In genomic region chr5:75055727-75056144, GRCh38 we compare ENCODE assay signal across 17 cellular contexts. TPM values are rescaled to one million over a fixed set of nuclear protein-coding genes. Genes with fewer than 3 reads are reported as not detected.
DNase-seq lines count a peak whose midpoint lies in the region; ATAC-seq, FAIRE-seq and TF ChIP-seq lines count a peak whose summit lies in the region.
"Had no signal": no experiment of that assay in that cellular context is flagged by ENCODE, and none has a peak within 500 bp of the region (broad histone marks: within the 10 kb centered on the region; RNA-seq: fewer than 3 reads in every experiment).

No MANE protein-coding gene starts in this region.

- TF ChIP-seq POLR2A in GM12892 (IDR thresholded peaks at IDR 0.05; ENCODE audit: low read depth, low read length) = no peak

- H3K27ac Mint-ChIP-seq in T-cell = peak overlapping the region; percentile 96
- no peak overlapping the region for H3K27ac Mint-ChIP-seq in MCF 10A (ENCODE audit: low read depth, unreplicated experiment)
- H3K27ac Mint-ChIP-seq: activated T-cell treated with anti-CD3 and anti-CD28 coated beads, Interleukin-2, amount 50 U/mL, for 24 hours had no signal

- CTCF ChIA-PET in T-cell (lab: Charles Lee) = no interaction called here
- CTCF ChIA-PET in MCF 10A (lab: Yijun Ruan, JAX) = interaction anchor here (0.5 to 2.5 kb wide), 5 partner anchors 17 to 210 kb away, joined by 3 to 7 read pairs (median 5); no protein-coding TSS in a partner anchor

- H2AFZ ChIP-seq in parathyroid adenoma = no peak overlapping the region

- peaks cover 67% of the 10 kb centered on the region for H3K4me1 ChIP-seq in parathyroid adenoma

- no TSS peak for BruUV-seq in MCF 10A (replicated peaks; lab: Mats Ljungman, UMichigan)

- H3K9me3 Mint-ChIP-seq in T-cell (no peaks in the 10 kb centered on the region), MCF 10A (ENCODE audit: unreplicated experiment) (no peaks in the 10 kb centered on the region)
- H3K9me3 Mint-ChIP-seq: activated T-cell treated with anti-CD3 and anti-CD28 coated beads, Interleukin-2, amount 50 U/mL, for 24 hours had no signal

- H3K4me3 Mint-ChIP-seq in T-cell (peak overlapping the region in 2 of 3 donors; percentile 32 to 87), MCF 10A (ENCODE audit: unreplicated experiment) (no peak overlapping the region)
- H3K4me3 Mint-ChIP-seq: activated T-cell treated with anti-CD3 and anti-CD28 coated beads, Interleukin-2, amount 50 U/mL, for 24 hours had no signal

- H3K27me3 Mint-ChIP-seq in T-cell (peaks cover 0 to 13% of the 10 kb centered on the region in 2 donors), MCF 10A (ENCODE audit: insufficient read depth, unreplicated experiment) (no peaks in the 10 kb centered on the region)

- POLR2A ChIA-PET in T-cell (lab: Charles Lee) (no interaction called here), MCF 10A (lab: Yijun Ruan, JAX) (interaction anchor here (1.1 kb wide), 1 partner anchor 9 kb away, joined by 3 read pairs; no protein-coding TSS in a partner anchor)

- DNase-seq in ELR (ENCODE audit: low read depth) = peak; percentile 14
- no peak for DNase-seq in T-cell
- peak; percentile 65 for DNase-seq in fibroblast of villous mesenchyme (ENCODE audit: low read depth)
- DNase-seq in hypothalamus (lab: John Stamatoyannopoulos, UW) = no peak
- DNase-seq in GM12892 (ENCODE audit: insufficient read length) = no peak
- DNase-seq in MG63 = no peak
- no peak for DNase-seq in MCF 10A (ENCODE audit: unreplicated experiment)
- DNase-seq: activated T-cell treated with anti-CD3 and anti-CD28 coated beads, Interleukin-2, amount 50 U/mL, for 24 hours; DMS79; NCI-H2171; thyroid gland had no signal

- ATAC-seq in T-cell (replicated peaks in 1 of 4) = no peak
- ATAC-seq: SK-N-SH treated with all-trans-retinoic acid at 6 μM for 48 hours had no signal

- H3K36me3 Mint-ChIP-seq in T-cell (no peaks in the 10 kb centered on the region), MCF 10A (ENCODE audit: insufficient read depth, unreplicated experiment) (peaks cover 6% of the 10 kb centered on the region)

- H3K4me1 Mint-ChIP-seq in T-cell = peaks cover 79 to 86% (median 85%) of the 10 kb centered on the region in 3 donors
- peaks cover 14% of the 10 kb centered on the region for H3K4me1 Mint-ChIP-seq in MCF 10A (ENCODE audit: insufficient read depth, unreplicated experiment)

- H3K36me3 ChIP-seq in parathyroid adenoma (ENCODE audit: control insufficient read depth, insufficient read depth, low read length) (no peaks in the 10 kb centered on the region), MG63 (no peaks in the 10 kb centered on the region)
- H3K36me3 ChIP-seq: thyroid gland had no signal

- TF ChIP-seq CTCF in fibroblast of villous mesenchyme (IDR thresholded peaks at IDR 0.05; ENCODE audit: insufficient read depth, low read depth, low read length) (no peak), parathyroid adenoma (IDR thresholded peaks at IDR 0.05) (no peak), MCF 10A (IDR thresholded peaks at IDR 0.05; ENCODE audit: unreplicated experiment) (no peak)

- H3K9me3 ChIP-seq in parathyroid adenoma (ENCODE audit: control insufficient read depth, low read length) (no peaks in the 10 kb centered on the region), MG63 (no peaks in the 10 kb centered on the region)
- H3K9me3 ChIP-seq: thyroid gland had no signal

- no peak overlapping the region for H3K9ac ChIP-seq in parathyroid adenoma

- no peak overlapping the region for H3K4me3 ChIP-seq in fibroblast of villous mesenchyme (ENCODE audit: low read depth, low read length)
- H3K4me3 ChIP-seq in parathyroid adenoma (ENCODE audit: low read depth, low read length) = no peak overlapping the region
- H3K4me3 ChIP-seq in MG63 = no peak overlapping the region
- H3K4me3 ChIP-seq: skin epidermis, thyroid gland had no signal

- no peak for FAIRE-seq in GM12892 (lab: Jason Lieb, UNC)
- FAIRE-seq: bronchial epithelial cell, GM18507 had no signal

- no peaks in the 10 kb centered on the region for H3K27me3 ChIP-seq in parathyroid adenoma (ENCODE audit: control insufficient read depth, insufficient read depth, low read length)
- no peaks in the 10 kb centered on the region; the same call in 1 of the 2 replicates for H3K27me3 ChIP-seq in MG63
- H3K27me3 ChIP-seq: thyroid gland had no signal

- peaks cover 9% of the 10 kb centered on the region for H3K79me2 ChIP-seq in parathyroid adenoma

- H3K27ac ChIP-seq in parathyroid adenoma = peak overlapping the region; percentile 98
- H3K27ac ChIP-seq: thyroid gland had no signal

- intact Hi-C loops in MCF 10A (cut with micrococcal nuclease) = loop anchor here (10.0 kb wide), 1 partner anchor 179 kb away; the partner anchor contains the start of gene ANKRD31

- no peak overlapping the region for H3K4me2 ChIP-seq in parathyroid adenoma (ENCODE audit: low read length)

RNA-seq across cellular contexts. Expression of gene GCNT4, which starts 3.4 kb away (rescaled TPM):
- total RNA-seq in T-cell = 10 to 100 TPM in 4 of 5 donors, 1 to 10 TPM in 1; 7.1 to 17.5 (median 11.5) TPM
- 10.6 and 46.2 TPM in 2 replicates for total RNA-seq in fibroblast of villous mesenchyme
- 0.11 TPM for polyA plus RNA-seq in GM12892 (2012; ENCODE audit: missing spikeins)
- total RNA-seq in MG63 (2014; rRNA removed; shearing (Covaris generic); ENCODE audit: low replicate concordance) = 0.02 TPM in 1 of 2 replicates, not detected in the other
- total RNA-seq in MCF 10A (2022) = 1.4 and 1.8 TPM in 2 replicates
- total RNA-seq: endothelial cell of umbilical vein had no signal
- polyA plus RNA-seq: endothelial cell of umbilical vein had no signal

Comparison
In these comparisons a context has a peak if more than half of its experiments do, and no peak if none do; other contexts are left out.
1. DNase-seq: peak in ELR (single experiment) and fibroblast of villous mesenchyme (single experiment); none in T-cell (0 of 34), hypothalamus (0 of 51), GM12892 (single experiment), MG63 (single experiment) and MCF 10A (single experiment).